In the genomic region with DNA sequence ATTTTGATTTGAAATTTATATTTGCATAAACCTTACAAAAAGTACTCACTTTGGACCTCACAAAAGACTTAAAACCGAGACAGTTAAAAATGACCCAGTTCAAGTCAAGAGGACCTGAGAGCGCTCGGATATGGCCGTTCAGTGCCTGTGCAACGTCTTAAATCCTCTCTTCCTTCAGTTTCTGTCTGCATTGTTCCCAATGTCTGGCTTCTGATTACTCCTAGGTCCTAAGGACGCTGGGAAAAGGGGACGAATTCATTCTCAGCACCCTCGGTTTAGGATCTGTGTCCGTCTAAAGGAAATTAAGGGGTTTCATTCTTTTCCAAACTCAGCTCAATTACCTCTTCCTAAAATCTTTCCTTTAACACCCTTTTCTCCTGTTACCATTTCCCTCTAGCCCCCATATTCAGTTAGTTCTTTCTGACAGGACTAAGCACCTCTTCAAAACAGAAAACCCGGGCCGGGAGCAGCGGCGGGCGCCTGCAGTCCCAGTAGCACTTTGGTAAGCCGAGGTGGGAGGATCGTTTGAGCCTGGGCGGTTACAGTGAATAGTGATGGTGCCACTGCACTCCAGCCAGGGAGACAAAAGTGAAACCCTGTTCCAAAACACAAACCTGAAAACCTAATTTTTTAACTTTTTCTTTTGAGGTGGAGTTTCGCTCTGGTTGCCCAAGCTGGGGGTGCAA, we compare ENCODE assay signal across 10 cellular contexts. TPM values are rescaled to one million over a fixed set of nuclear protein-coding genes. Genes with fewer than 3 reads are reported as not detected.
DNase-seq lines count a peak whose midpoint lies in the region; ATAC-seq and TF ChIP-seq lines count a peak whose summit lies in the region.
"Had no signal": no experiment of that assay in that cellular context is flagged by ENCODE, and none has a peak within 500 bp of the region (broad histone marks: within the 10 kb centered on the region; RNA-seq: fewer than 3 reads in every experiment).

No MANE protein-coding gene starts in this region.

- CTCF ChIA-PET in activated CD4-positive, alpha-beta T cell treated with anti-CD3 and anti-CD28 coated beads for 36 hours (lab: Charles Lee), result no interaction called here

- ATAC-seq in activated CD4-positive, alpha-beta T cell treated with anti-CD3 and anti-CD28 coated beads for 36 hours, result peak; percentile 78
- peak; percentile 38 to 80 for ATAC-seq in lower lobe of right lung
- no peak for ATAC-seq in GM18505 (IDR thresholded peaks at IDR 0.05; ENCODE audit: unreplicated experiment)

- peak overlapping the region; percentile 69 for H3K4me3 Mint-ChIP-seq in activated CD4-positive, alpha-beta T cell treated with anti-CD3 and anti-CD28 coated beads for 36 hours

- H3K36me3 Mint-ChIP-seq in activated CD4-positive, alpha-beta T cell treated with anti-CD3 and anti-CD28 coated beads for 36 hours (ENCODE audit: low read depth), result peaks cover 2% of the 10 kb centered on the region

- TF ChIP-seq CTCF in brain microvascular endothelial cell (IDR thresholded peaks at IDR 0.05; ENCODE audit: low read depth, low read length, missing control alignments) (no peak), lower lobe of right lung (IDR thresholded peaks at IDR 0.05) (no peak)

- intact Hi-C loops in activated CD4-positive, alpha-beta T cell treated with anti-CD3 and anti-CD28 coated beads for 36 hours (cut with DNase I, micrococcal nuclease), result no loop called here
- intact Hi-C loops in lower lobe of right lung (cut with DNase I), result no loop called here

- H3K27ac ChIP-seq in brain microvascular endothelial cell (no peak overlapping the region), lower lobe of right lung (no peak overlapping the region), stomach smooth muscle (ENCODE audit: low read length) (no peak overlapping the region)

- H3K9me3 ChIP-seq in lower lobe of right lung, result no peaks in the 10 kb centered on the region
- H3K9me3 ChIP-seq in stomach smooth muscle (ENCODE audit: control insufficient read depth in 2 of 2, low read length in 2 of 2), result no peaks in the 10 kb centered on the region

- TF ChIP-seq POLR2A in GM18505 (IDR thresholded peaks at IDR 0.05; ENCODE audit: borderline replicate concordance, extremely low read depth, insufficient read depth, insufficient read length), result no peak

- POLR2A ChIA-PET in activated CD4-positive, alpha-beta T cell treated with anti-CD3 and anti-CD28 coated beads for 36 hours (lab: Charles Lee), result no interaction called here

- no peaks in the 10 kb centered on the region for H3K4me1 ChIP-seq in lower lobe of right lung
- H3K4me1 ChIP-seq in stomach smooth muscle (ENCODE audit: control insufficient read depth, insufficient read depth, low read length), result no peaks in the 10 kb centered on the region

- in situ Hi-C loops in brain microvascular endothelial cell (cut with HindIII; ENCODE audit: low pct_ligation_motif_present, low sequenced_read_pairs), result no loop called here

- DNase-seq in activated CD4-positive, alpha-beta T cell treated with anti-CD3 and anti-CD28 coated beads for 36 hours, result peak; percentile 56
- DNase-seq in activated CD4-positive, alpha-beta T cell treated with anti-CD3 and anti-CD28 coated beads, Interleukin-2, amount 50 U/mL, for 4 hours, result no peak
- peak; percentile 43 for DNase-seq in brain microvascular endothelial cell
- DNase-seq in lower lobe of right lung, result no peak
- DNase-seq in cortex of kidney (lab: John Stamatoyannopoulos, UW), result no peak
- no peak for DNase-seq in activated CD4-positive, CD25-positive, alpha-beta regulatory T cell (lab: John Stamatoyannopoulos, UW)
- DNase-seq: KBM-7, nucleus accumbens had no signal

- H3K9ac ChIP-seq in stomach smooth muscle (ENCODE audit: low read length in 2 of 2), result peak overlapping the region; percentile 30 to 58

- no peaks in the 10 kb centered on the region for H3K27me3 ChIP-seq in brain microvascular endothelial cell (replicated peaks)
- peaks cover 19% of the 10 kb centered on the region for H3K27me3 ChIP-seq in lower lobe of right lung (ENCODE audit: low read depth)
- H3K27me3 ChIP-seq in stomach smooth muscle (ENCODE audit: control insufficient read depth in 1 of 2, insufficient read depth in 2 of 2, low read length in 2 of 2), result no peaks in the 10 kb centered on the region

- peaks cover 6% of the 10 kb centered on the region for H3K9me3 Mint-ChIP-seq in activated CD4-positive, alpha-beta T cell treated with anti-CD3 and anti-CD28 coated beads for 36 hours (ENCODE audit: low read depth)

- H3K36me3 ChIP-seq in brain microvascular endothelial cell (replicated peaks), result no peaks in the 10 kb centered on the region
- H3K36me3 ChIP-seq in lower lobe of right lung, result no peaks in the 10 kb centered on the region
- no peaks in the 10 kb centered on the region for H3K36me3 ChIP-seq in stomach smooth muscle (ENCODE audit: control insufficient read depth in 2 of 2, insufficient read depth in 2 of 2, low read length in 2 of 2)

- no peak overlapping the region for H3K27ac Mint-ChIP-seq in activated CD4-positive, alpha-beta T cell treated with anti-CD3 and anti-CD28 coated beads for 36 hours

- H3K27me3 Mint-ChIP-seq in activated CD4-positive, alpha-beta T cell treated with anti-CD3 and anti-CD28 coated beads for 36 hours, result peaks cover 26% of the 10 kb centered on the region

- H3K4me3 ChIP-seq in brain microvascular endothelial cell (ENCODE audit: low read depth, low read length) (peak overlapping the region; percentile 57), lower lobe of right lung (peak overlapping the region; percentile 34), stomach smooth muscle (ENCODE audit: low read length in 2 of 2) (peak overlapping the region; percentile 68 to 69)

- peaks cover 13% of the 10 kb centered on the region for H3K4me1 Mint-ChIP-seq in activated CD4-positive, alpha-beta T cell treated with anti-CD3 and anti-CD28 coated beads for 36 hours

RNA-seq across cellular contexts. Expression of a gene that starts 0.9 kb away (rescaled TPM):
- total RNA-seq in activated CD4-positive, alpha-beta T cell treated with anti-CD3 and anti-CD28 coated beads for 36 hours, result 1 to 10 TPM; 1.5 TPM
- not detected for total RNA-seq in lower lobe of right lung

RNA-seq across cellular contexts. Expression of a gene that starts 20.1 kb away (rescaled TPM):
- total RNA-seq in activated CD4-positive, alpha-beta T cell treated with anti-CD3 and anti-CD28 coated beads for 36 hours, result not detected
- not detected for total RNA-seq in lower lobe of right lung

Comparison
In these comparisons a context has a peak if more than half of its experiments do, and no peak if none do; other contexts are left out.
1. DNase-seq: peak in activated CD4-positive, alpha-beta T cell treated with anti-CD3 and anti-CD28 coated beads for 36 hours (single experiment) and brain microvascular endothelial cell (single experiment); none in activated CD4-positive, alpha-beta T cell treated with anti-CD3 and anti-CD28 coated beads, Interleukin-2, amount 50 U/mL, for 4 hours (0 of 2), lower lobe of right lung (single experiment), cortex of kidney (single experiment) and activated CD4-positive, CD25-positive, alpha-beta regulatory T cell (0 of 4).
2. Peak in every context shown above with its lines, with median percentiles within 50 percentile points of each other: H3K4me3 ChIP-seq.